Comparison of ENCODE assay signal across 8 cellular contexts in the genomic region with DNA sequence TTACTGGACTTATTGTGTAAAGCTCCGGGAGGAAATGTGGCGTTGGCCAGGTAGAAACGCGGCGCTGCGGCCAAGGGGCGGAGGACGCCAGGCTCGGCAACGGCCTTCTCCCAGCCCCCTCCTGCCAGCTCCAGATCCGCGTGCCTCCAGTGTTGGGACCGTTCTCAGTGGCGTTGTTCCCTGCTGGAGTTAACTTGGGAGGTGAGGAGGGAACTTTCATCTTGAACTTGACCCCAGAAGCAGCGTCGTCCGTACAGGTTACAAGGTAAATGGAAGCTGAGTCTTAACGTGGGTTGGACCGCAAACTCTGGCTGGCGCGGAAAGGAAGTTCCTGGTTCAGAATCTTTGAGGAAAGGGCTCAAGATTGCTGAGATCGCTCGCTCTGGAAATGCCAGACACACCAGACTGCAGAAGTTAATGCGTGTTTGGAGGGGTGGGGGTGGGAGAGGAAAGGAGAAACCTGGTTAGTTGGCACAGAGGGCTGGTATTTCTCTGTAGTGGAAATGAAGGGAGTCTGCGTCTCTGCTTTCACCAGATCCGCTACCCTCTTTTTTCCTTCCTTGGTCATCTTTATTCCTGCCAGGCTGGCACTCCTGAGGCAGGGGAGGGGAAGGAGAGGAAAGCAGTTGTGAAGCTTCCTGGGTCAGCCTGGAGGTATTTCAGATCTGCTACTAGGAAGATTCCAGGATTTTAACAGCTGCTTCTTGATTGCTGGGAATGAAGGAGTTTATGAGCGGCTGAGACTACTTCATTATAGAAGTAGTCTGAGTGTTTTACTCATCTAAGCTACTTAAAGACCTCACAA. TPM values are rescaled to one million over a fixed set of nuclear protein-coding genes. Genes with fewer than 3 reads are reported as not detected.
A peak's percentile ranks its signal among the peaks of the same experiment; 100 is the strongest.
DNase-seq lines count a peak whose midpoint lies in the region; ATAC-seq and TF ChIP-seq lines count a peak whose summit lies in the region.

No MANE protein-coding gene starts in this region.

- POLR2A ChIA-PET in OCI-LY7 (lab: Charles Lee) = interaction anchor here (0.7 kb wide), 1 partner anchor 13 kb away, joined by 3 read pairs; no protein-coding TSS in a partner anchor

- H4K20me1 ChIP-seq in OCI-LY7 (ENCODE audit: insufficient read depth, low read length) = no peaks in the 10 kb centered on the region

- CTCF ChIA-PET in Calu3 (lab: Charles Lee) (interaction anchor here (0.9 to 1.8 kb wide), 3 partner anchors 33 to 149 kb away, joined by 4 to 5 read pairs (median 5); no protein-coding TSS in a partner anchor), OCI-LY7 (lab: Charles Lee; ENCODE audit: unreplicated experiment) (no interaction called here)

- peak; percentile 23 for ATAC-seq in sciatic nerve

- peak overlapping the region; percentile 88 for H3K27ac Mint-ChIP-seq in Calu3 (ENCODE audit: unreplicated experiment)

- no peaks in the 10 kb centered on the region for H3K79me2 ChIP-seq in OCI-LY7 (ENCODE audit: insufficient read depth, low read depth, low read length)

- no peaks in the 10 kb centered on the region for H3K27me3 Mint-ChIP-seq in Calu3 (ENCODE audit: unreplicated experiment)

- peaks cover 68% of the 10 kb centered on the region for H3K27me3 ChIP-seq in iPS-18a (ENCODE audit: control insufficient read depth, insufficient read depth, low read length)

- H2AFZ ChIP-seq in OCI-LY7 (ENCODE audit: low read length) = no peak overlapping the region

- H3K4me1 Mint-ChIP-seq in Calu3 (ENCODE audit: low read depth, unreplicated experiment) = peaks cover 43% of the 10 kb centered on the region

- H3K9ac ChIP-seq in iPS-18a (ENCODE audit: low read length) = peak overlapping the region; percentile 44

- no peak overlapping the region for H3K4me2 ChIP-seq in OCI-LY7 (ENCODE audit: low read length)

- H3K9me3 ChIP-seq in iPS-18a (ENCODE audit: control insufficient read depth, low read depth, low read length) = no peaks in the 10 kb centered on the region
- H3K9me3 ChIP-seq in OCI-LY7 (ENCODE audit: low read length) = no peaks in the 10 kb centered on the region

- H3K36me3 Mint-ChIP-seq in Calu3 (ENCODE audit: insufficient read depth, unreplicated experiment) = peaks cover 43% of the 10 kb centered on the region

- peak overlapping the region; percentile 65 for H3K4me3 ChIP-seq in Jurkat, Clone E6-1 (ENCODE audit: low read length)
- H3K4me3 ChIP-seq in astrocyte of the cerebellum (ENCODE audit: low read depth, low read length) = peak overlapping the region; percentile 93
- H3K4me3 ChIP-seq in iPS-18a (ENCODE audit: low read length) = peak overlapping the region; percentile 87
- H3K4me3 ChIP-seq in OCI-LY7 (ENCODE audit: low read depth, low read length, poor library complexity, severe bottlenecking) = no peak overlapping the region

- H3K4me3 Mint-ChIP-seq in Calu3 (ENCODE audit: low read depth, unreplicated experiment) = peak overlapping the region; percentile 99

- no peaks in the 10 kb centered on the region for H3K36me3 ChIP-seq in iPS-18a (ENCODE audit: control insufficient read depth, low read depth, low read length)
- H3K36me3 ChIP-seq in OCI-LY7 (ENCODE audit: insufficient read depth, low read length) = no peaks in the 10 kb centered on the region

- BruUV-seq in Calu3 (replicated peaks; lab: Mats Ljungman, UMichigan) (no TSS peak), OCI-LY7 (replicated peaks; lab: Mats Ljungman, UMichigan) (no TSS peak)

- H3K27ac ChIP-seq in iPS-18a (ENCODE audit: low read length) = no peak overlapping the region
- H3K27ac ChIP-seq in OCI-LY7 (ENCODE audit: low read depth, low read length, poor library complexity, severe bottlenecking) = no peak overlapping the region

- TF ChIP-seq CTCF in Calu3 (IDR thresholded peaks at IDR 0.05; ENCODE audit: unreplicated experiment) (no peak), astrocyte of the cerebellum (IDR thresholded peaks at IDR 0.05; ENCODE audit: low read depth, low read length, missing control alignments) (no peak), OCI-LY7 (conservative IDR thresholded peaks at IDR 0.05; ENCODE audit: low read length) (no peak)

- no peaks in the 10 kb centered on the region for H3K9me3 Mint-ChIP-seq in Calu3 (ENCODE audit: low read depth, unreplicated experiment)

- H3K4me1 ChIP-seq in iPS-18a (ENCODE audit: control insufficient read depth, low read depth, low read length) (peaks cover 13% of the 10 kb centered on the region), OCI-LY7 (ENCODE audit: insufficient read depth, low read length, poor library complexity, severe bottlenecking) (no peaks in the 10 kb centered on the region)

- no peaks in the 10 kb centered on the region for H3K9me2 ChIP-seq in OCI-LY7 (ENCODE audit: insufficient read depth, low read length)

- intact Hi-C loops in Calu3 (cut with micrococcal nuclease; ENCODE audit: unreplicated experiment) (loop anchor here (2.0 to 10.0 kb wide), 4 partner anchors 41 to 125 kb away; no protein-coding TSS in a partner anchor), sciatic nerve (cut with DNase I) (no loop called here), OCI-LY7 (cut with micrococcal nuclease; ENCODE audit: unreplicated experiment) (no loop called here)

- peak; percentile 50 for DNase-seq in Calu3
- no peak for DNase-seq in Jurkat, Clone E6-1 (ENCODE audit: low read depth, low spot score)
- no peak for DNase-seq in astrocyte of the cerebellum (ENCODE audit: low read depth)
- peak; percentile 65 for DNase-seq in sciatic nerve (ENCODE audit: low spot score)
- no peak for DNase-seq in NCI-H1436 treated with DMSO at 0.1 percent for 48 hours (lab: John Stamatoyannopoulos, UW)
- DNase-seq in OCI-LY7 (ENCODE audit: low spot score) = no peak
- DNase-seq in NCI-H2107 (lab: John Stamatoyannopoulos, UW) = no peak

- in situ Hi-C loops in astrocyte of the cerebellum (cut with HindIII; ENCODE audit: low sequenced_read_pairs) = loop anchor here (10.0 kb wide), 1 partner anchor 85 kb away; no protein-coding TSS in a partner anchor

RNA-seq across cellular contexts. Expression of gene TANC1, which starts 1.5 kb away (rescaled TPM):
- total RNA-seq in Calu3 (2022) = 41.2 and 43.3 TPM in 2 replicates
- polyA plus RNA-seq in Jurkat, Clone E6-1 (2012; ENCODE audit: insufficient read depth, insufficient read length) = 6.0 TPM
- 50.3 TPM for total RNA-seq in sciatic nerve
- total RNA-seq in OCI-LY7 (2014; rRNA removed; shearing (Covaris generic)) = not detected in 2 replicates
- 0.04 TPM in 1 of 2 replicates, not detected in the other for total RNA-seq in OCI-LY7 (2022)

Comparison
In these comparisons a context has a peak if more than half of its experiments do, and no peak if none do; other contexts are left out.
1. DNase-seq: peak in Calu3 (single experiment) and sciatic nerve (single experiment); none in Jurkat, Clone E6-1 (single experiment), astrocyte of the cerebellum (single experiment), NCI-H1436 treated with DMSO at 0.1 percent for 48 hours (single experiment), OCI-LY7 (single experiment) and NCI-H2107 (single experiment).
2. RNA of gene TANC1, which starts 1.5 kb away (total RNA-seq): 50.3 TPM in sciatic nerve (single experiment) and 41.2 to 43.3 TPM in Calu3; 0.04 TPM in OCI-LY7; every median in the first group is over 10 times any median in the second.